Comparison of ENCODE assay signal across 28 cellular contexts in genomic region chr15:61624950-61625349, GRCh38.
"Had no signal": no experiment of that assay in that cellular context is flagged by ENCODE, and none has a peak within 500 bp of the region (broad histone marks: within the 10 kb centered on the region; RNA-seq: fewer than 3 reads in every experiment).

No MANE protein-coding gene starts in this region.

- FAIRE-seq: colon, endometrium, endothelial cell of umbilical vein, frontal cortex had no signal

- ATAC-seq: effector memory CD8-positive, alpha-beta T cell; esophagus mucosa; foreskin keratinocyte; gastroesophageal sphincter; heart left ventricle; heart right ventricle had no signal

- H3K36me3 ChIP-seq: colonic mucosa, esophagus muscularis mucosa, esophagus squamous epithelium, gastrocnemius medialis, gastroesophageal sphincter, heart left ventricle, heart right ventricle had no signal

- H3K27ac ChIP-seq: colonic mucosa, coronary artery, dorsolateral prefrontal cortex, epithelial cell of prostate, esophagus muscularis mucosa, esophagus squamous epithelium, foreskin keratinocyte, gastroesophageal sphincter, heart left ventricle, heart right ventricle had no signal

- H3K9me3 ChIP-seq: colonic mucosa, esophagus muscularis mucosa, esophagus squamous epithelium, gastrocnemius medialis, gastroesophageal sphincter, heart left ventricle, heart right ventricle had no signal

- H3K4me1 ChIP-seq: colonic mucosa, esophagus muscularis mucosa, esophagus squamous epithelium, foreskin keratinocyte, gastroesophageal sphincter, heart left ventricle, heart right ventricle had no signal

- DNase-seq: colonic mucosa; cortex of kidney; dermis blood vessel endothelial cell; dorsolateral prefrontal cortex; effector CD4-positive, alpha-beta T cell; effector CD8-positive, alpha-beta T cell; effector memory CD4-positive, alpha-beta T cell; effector memory CD8-positive, alpha-beta T cell; endodermal cell; erythroblast; esophagus squamous epithelium; foreskin fibroblast; foreskin keratinocyte; foreskin melanocyte; gastrocnemius medialis; glutamatergic neuron; head of caudate nucleus; heart left ventricle; heart right ventricle had no signal

- H3K4me3 ChIP-seq: colonic mucosa, coronary artery, dorsolateral prefrontal cortex, esophagus muscularis mucosa, esophagus squamous epithelium, gastrocnemius medialis, gastroesophageal sphincter, heart left ventricle, heart right ventricle had no signal

- H3K27me3 ChIP-seq: colonic mucosa, esophagus muscularis mucosa, gastrocnemius medialis, gastroesophageal sphincter had no signal
